ENCODE assay signal across 23 cellular contexts in genomic region chr19:54422136-54422535, GRCh38. TPM values are rescaled to one million over a fixed set of nuclear protein-coding genes. Genes with fewer than 3 reads are reported as not detected.
DNase-seq lines count a peak whose midpoint lies in the region; ATAC-seq, FAIRE-seq and TF ChIP-seq lines count a peak whose summit lies in the region.
"Had no signal": no experiment of that assay in that cellular context is flagged by ENCODE, and none has a peak within 500 bp of the region (broad histone marks: within the 10 kb centered on the region; RNA-seq: fewer than 3 reads in every experiment).

No MANE protein-coding gene starts in this region.

- H3K36me3 ChIP-seq in HepG2 (replicated peaks in 1 of 2; ENCODE audit: control insufficient read depth in 1 of 2, insufficient read depth in 2 of 2, low read length in 2 of 2) = no peaks in the 10 kb centered on the region
- no peaks in the 10 kb centered on the region for H3K36me3 ChIP-seq in right lobe of liver
- no peaks in the 10 kb centered on the region for H3K36me3 ChIP-seq in gastrocnemius medialis
- H3K36me3 ChIP-seq: BE2C, brain microvascular endothelial cell, SJSA1 had no signal

- intact Hi-C loops in HepG2 (cut with micrococcal nuclease; ENCODE audit: unreplicated experiment) (no loop called here), right lobe of liver (cut with DNase I) (no loop called here), gastrocnemius medialis (cut with DNase I; ENCODE audit: low total_unique reads) (no loop called here)

- 94% methylated on average over 12 of the region's 20 CpGs for WGBS in HepG2 (ENCODE audit: low lambda C conversion rate)
- WGBS in right lobe of liver (ENCODE audit: insufficient coverage, low coverage, low lambda C conversion rate, missing lambda C conversion rate) = 34% methylated on average over 9 of the region's 20 CpGs

- TF ChIP-seq RAD21 in HepG2 (CRISPR knock-in tag; IDR thresholded peaks at IDR 0.05) = no peak

- H3K27ac ChIP-seq in HepG2 (ENCODE audit: extremely low read length, insufficient read depth, low read length) (no peak overlapping the region), right lobe of liver (no peak overlapping the region), cingulate gyrus (ENCODE audit: low read depth, low read length) (peak overlapping the region; percentile 100), layer of hippocampus (ENCODE audit: low read depth, low read length) (peak overlapping the region; percentile 99), gastrocnemius medialis (no peak overlapping the region)
- H3K27ac ChIP-seq: A549, brain microvascular endothelial cell, SJSA1, skin epidermis had no signal

- no peaks in the 10 kb centered on the region for H3K79me2 ChIP-seq in HepG2 (ENCODE audit: insufficient read depth, low read length)

- no peak overlapping the region for H3K4me2 ChIP-seq in HepG2 (ENCODE audit: low read depth, low read length)
- H3K4me2 ChIP-seq: A549 had no signal

- H3K27me3 ChIP-seq in HepG2 (ENCODE audit: control insufficient read depth in 1 of 2, insufficient read depth in 2 of 2, low read length in 2 of 2) = no peaks in the 10 kb centered on the region
- H3K27me3 ChIP-seq in right lobe of liver = no peaks in the 10 kb centered on the region
- H3K27me3 ChIP-seq in layer of hippocampus (ENCODE audit: control insufficient read depth, insufficient read depth, low read length) = peaks cover 3% of the 10 kb centered on the region
- H3K27me3 ChIP-seq in gastrocnemius medialis = peaks cover 50 to 68% (median 53%) of the 10 kb centered on the region in 3 donors

- H3K4me3 ChIP-seq in HepG2 (replicated peaks in 1 of 3; ENCODE audit: insufficient read depth in 1 of 3, low read depth in 2 of 3, low read length in 3 of 3) = no peak overlapping the region
- H3K4me3 ChIP-seq in right lobe of liver = no peak overlapping the region
- no peak overlapping the region for H3K4me3 ChIP-seq in gastrocnemius medialis
- H3K4me3 ChIP-seq: A549, SJSA1, skin epidermis had no signal

- POLR2A ChIA-PET in HepG2 (lab: Yijun Ruan, JAX) = interaction anchor here (1.3 to 4.2 kb wide), 3 partner anchors 8 to 40 kb away, joined by 3 to 41 read pairs (median 32); partner anchors contain the start of gene LENG9

- no peak overlapping the region for H2AFZ ChIP-seq in HepG2 (ENCODE audit: low read length)

- no peak for ATAC-seq in HepG2
- ATAC-seq in right lobe of liver = no peak
- no peak for ATAC-seq in GM21526 (IDR thresholded peaks at IDR 0.05; ENCODE audit: low FRiP score, unreplicated experiment)
- ATAC-seq in GM21528 (IDR thresholded peaks at IDR 0.05; ENCODE audit: low FRiP score, unreplicated experiment) = no peak
- ATAC-seq in gastrocnemius medialis = no peak
- ATAC-seq: A549, left cardiac atrium had no signal

- no peak overlapping the region for H3K9ac ChIP-seq in HepG2 (ENCODE audit: insufficient read depth, low read depth, low read length)

- DNase-seq in HepG2 (ENCODE audit: low spot score) = no peak
- no peak for DNase-seq in right lobe of liver
- DNase-seq in putamen (ENCODE audit: low spot score) = no peak
- no peak for DNase-seq in gastrocnemius medialis
- DNase-seq: activated CD4-positive, alpha-beta T cell treated with anti-CD3 and anti-CD28 coated beads for 4 hours; activated T-cell treated with anti-CD3 and anti-CD28 coated beads, Interleukin-2, amount 50 U/mL, for 24 hours; BE2C; brain microvascular endothelial cell; DMS79; left cardiac atrium; NCI-H1092 treated with DMSO at 0.1 percent for 48 hours; NCI-H2029 treated with DMSO at 0.1 percent for 48 hours; NCI-H510A treated with DMSO at 0.1 percent for 48 hours had no signal

- TF ChIP-seq EP300 in HepG2 (IDR thresholded peaks at IDR 0.05; ENCODE audit: low read depth in 2 of 2, low read length in 2 of 2) (no peak), HepG2 (CRISPR knock-in tag; IDR thresholded peaks at IDR 0.05; ENCODE audit: borderline replicate concordance) (no peak)

- TF ChIP-seq CTCF in HepG2 (CRISPR knock-in tag; IDR thresholded peaks at IDR 0.05) = 0 out of 2 replicates have a peak, but pooled peaks have one; percentile 8
- no peak for TF ChIP-seq CTCF in right lobe of liver (IDR thresholded peaks at IDR 0.05)
- no peak for TF ChIP-seq CTCF in gastrocnemius medialis (IDR thresholded peaks at IDR 0.05 in 4 of 5, conservative IDR thresholded peaks at IDR 0.05 in 1 of 5)

- FAIRE-seq in HepG2 (lab: Jason Lieb, UNC) = no peak
- FAIRE-seq: A549, colon had no signal

- BruUV-seq in HepG2 (replicated peaks; lab: Mats Ljungman, UMichigan) = no TSS peak

- no peak for TF ChIP-seq POLR2A in HepG2 (IDR thresholded peaks at IDR 0.05; ENCODE audit: insufficient read depth in 1 of 2, low read depth in 2 of 2, low read length in 2 of 2)
- TF ChIP-seq POLR2A in right lobe of liver (IDR thresholded peaks at IDR 0.05) = no peak
- TF ChIP-seq POLR2A in gastrocnemius medialis (IDR thresholded peaks at IDR 0.05) = no peak

- CTCF ChIA-PET in HepG2 (lab: Yijun Ruan, JAX; ENCODE audit: low intra/inter-chr PET ratio, low total read pairs) = no interaction called here

- no peaks in the 10 kb centered on the region for H4K20me1 ChIP-seq in HepG2 (ENCODE audit: insufficient read depth, low read length)

- H3K9me3 ChIP-seq in HepG2 (ENCODE audit: low read length) (no peaks in the 10 kb centered on the region), right lobe of liver (no peaks in the 10 kb centered on the region), gastrocnemius medialis (no peaks in the 10 kb centered on the region)
- H3K9me3 ChIP-seq: A549, BE2C, SJSA1 had no signal

- peaks cover 50% of the 10 kb centered on the region for H3K4me1 ChIP-seq in HepG2 (ENCODE audit: insufficient read depth, low read length)
- no peaks in the 10 kb centered on the region for H3K4me1 ChIP-seq in right lobe of liver
- no peaks in the 10 kb centered on the region for H3K4me1 ChIP-seq in gastrocnemius medialis
- H3K4me1 ChIP-seq: BE2C, SJSA1 had no signal

- in situ Hi-C loops in HepG2 (cut with HindIII; ENCODE audit: extremely low pct_ligation_motif_present, low pct_unique_long_range_greater_than_20kb) (no loop called here), gastrocnemius medialis (cut with MboI; ENCODE audit: low sequenced_read_pairs in 4 of 4) (no loop called here)

RNA-seq across cellular contexts. Expression of gene TTYH1, which starts 6.9 kb away (rescaled TPM):
- 10.6 and 19.9 TPM in 2 replicates for total RNA-seq in HepG2 (2016; rRNA removed; fragmentation: Illumina TruSeq; extraction: Trizol)
- 24.8 and 26.4 TPM in 2 replicates for total RNA-seq in HepG2 (2016; cell fraction: cytosol; rRNA removed; fragmentation: Illumina TruSeq; extraction: Trizol; ENCODE audit: low read depth)
- total RNA-seq in HepG2 (2016; cell fraction: insoluble cytoplasmic fraction; rRNA removed; fragmentation: Illumina TruSeq; extraction: Trizol) = 9.4 and 21.3 TPM in 2 replicates
- total RNA-seq in HepG2 (2016; cell fraction: membrane; rRNA removed; fragmentation: Illumina TruSeq; extraction: Trizol) = 27.7 and 30.4 TPM in 2 replicates
- 16.5 and 20.3 TPM in 2 replicates for total RNA-seq in HepG2 (2016; cell fraction: nucleus; rRNA removed; fragmentation: Illumina TruSeq; extraction: Trizol)
- polyA plus RNA-seq in HepG2 (2011; rRNA removed) = 6.9 and 8.9 TPM in 2 replicates
- 7.0 and 10.7 TPM in 2 replicates for polyA plus RNA-seq in HepG2 (2011; cell fraction: cytosol; rRNA removed)
- polyA plus RNA-seq in HepG2 (2011; cell fraction: nucleus; rRNA removed) = 13.2 and 17.7 TPM in 2 replicates
- polyA plus RNA-seq in HepG2 (2012) = 4.1 and 6.2 TPM in 2 replicates
- polyA plus RNA-seq in HepG2 (2016; cell fraction: cytosol; fragmentation: Illumina TruSeq; extraction: Trizol; ENCODE audit: low read depth) = 27.2 and 29.7 TPM in 2 replicates
- polyA plus RNA-seq in HepG2 (2016; cell fraction: insoluble cytoplasmic fraction; fragmentation: Illumina TruSeq; extraction: Trizol; ENCODE audit: low read depth) = 11.5 and 12.2 TPM in 2 replicates
- polyA plus RNA-seq in HepG2 (2016; cell fraction: membrane; fragmentation: Illumina TruSeq; extraction: Trizol; ENCODE audit: low read depth) = 29.0 and 29.3 TPM in 2 replicates
- 34.6 and 38.5 TPM in 2 replicates for polyA plus RNA-seq in HepG2 (2016; cell fraction: nucleus; fragmentation: Illumina TruSeq; extraction: Trizol; ENCODE audit: insufficient read depth, low read depth)
- 15.4 TPM in 1 of 2 replicates, not detected in the other for polyA minus RNA-seq in HepG2 (2011; rRNA and poly(A)+ RNA removed; ENCODE audit: low replicate concordance)
- 6.2 and 9.2 TPM in 2 replicates for polyA minus RNA-seq in HepG2 (2011; cell fraction: cytosol; rRNA and poly(A)+ RNA removed)
- polyA minus RNA-seq in HepG2 (2011; cell fraction: nucleus; rRNA and poly(A)+ RNA removed) = 2.6 and 3.9 TPM in 2 replicates
- total RNA-seq in right lobe of liver = under 1 TPM in 5 of 6 experiments, not detected in 1; 0.30 to 0.93 (median 0.35) TPM
- total RNA-seq in gastrocnemius medialis = under 1 TPM in 1 of 4 donors, not detected in 3; 0.41 TPM
- total RNA-seq: pulmonary artery endothelial cell, SJSA1 had no signal

RNA-seq across cellular contexts. Expression of gene LENG8, which starts 26.9 kb away (rescaled TPM):
- total RNA-seq in HepG2 (2016; rRNA removed; fragmentation: Illumina TruSeq; extraction: Trizol) (5.8 and 14.3 TPM in 2 replicates), right lobe of liver (10 to 100 TPM; 29.8 to 66.3 (median 41.1) TPM), gastrocnemius medialis (10 to 100 TPM in 3 of 4 donors, 1 to 10 TPM in 1; 9.9 to 49.5 (median 15.5) TPM)
- 1.1 and 2.1 TPM in 2 replicates for total RNA-seq in HepG2 (2016; cell fraction: cytosol; rRNA removed; fragmentation: Illumina TruSeq; extraction: Trizol; ENCODE audit: low read depth)
- 4.7 and 13.0 TPM in 2 replicates for total RNA-seq in HepG2 (2016; cell fraction: insoluble cytoplasmic fraction; rRNA removed; fragmentation: Illumina TruSeq; extraction: Trizol)
- total RNA-seq in HepG2 (2016; cell fraction: membrane; rRNA removed; fragmentation: Illumina TruSeq; extraction: Trizol) = 4.0 TPM in 2 replicates
- total RNA-seq in HepG2 (2016; cell fraction: nucleus; rRNA removed; fragmentation: Illumina TruSeq; extraction: Trizol) = 28.1 and 29.6 TPM in 2 replicates
- 38.3 and 41.9 TPM in 2 replicates for polyA plus RNA-seq in HepG2 (2011; rRNA removed)
- polyA plus RNA-seq in HepG2 (2011; cell fraction: cytosol; rRNA removed) = 3.2 and 6.8 TPM in 2 replicates
- 519 and 637 TPM in 2 replicates for polyA plus RNA-seq in HepG2 (2011; cell fraction: nucleus; rRNA removed)
- polyA plus RNA-seq in HepG2 (2012) = 46.6 and 63.0 TPM in 2 replicates
- 0.46 and 0.71 TPM in 2 replicates for polyA plus RNA-seq in HepG2 (2016; cell fraction: cytosol; fragmentation: Illumina TruSeq; extraction: Trizol; ENCODE audit: low read depth)
- polyA plus RNA-seq in HepG2 (2016; cell fraction: insoluble cytoplasmic fraction; fragmentation: Illumina TruSeq; extraction: Trizol; ENCODE audit: low read depth) = 5.1 and 9.7 TPM in 2 replicates
- 1.5 and 2.8 TPM in 2 replicates for polyA plus RNA-seq in HepG2 (2016; cell fraction: membrane; fragmentation: Illumina TruSeq; extraction: Trizol; ENCODE audit: low read depth)
- 151 and 199 TPM in 2 replicates for polyA plus RNA-seq in HepG2 (2016; cell fraction: nucleus; fragmentation: Illumina TruSeq; extraction: Trizol; ENCODE audit: insufficient read depth, low read depth)
- 27.1 and 40.7 TPM in 2 replicates for polyA minus RNA-seq in HepG2 (2011; rRNA and poly(A)+ RNA removed; ENCODE audit: low replicate concordance)
- polyA minus RNA-seq in HepG2 (2011; cell fraction: cytosol; rRNA and poly(A)+ RNA removed) = 10.7 and 13.3 TPM in 2 replicates
- 60.4 and 69.7 TPM in 2 replicates for polyA minus RNA-seq in HepG2 (2011; cell fraction: nucleus; rRNA and poly(A)+ RNA removed)

RNA-seq across cellular contexts. Expression of gene LENG9, which starts 41.4 kb away (rescaled TPM):
- total RNA-seq in HepG2 (2016; rRNA removed; fragmentation: Illumina TruSeq; extraction: Trizol) (1.5 and 2.9 TPM in 2 replicates), right lobe of liver (1 to 10 TPM; 1.5 to 5.7 (median 3.3) TPM), gastrocnemius medialis (1 to 10 TPM; 1.5 to 4.9 (median 3.4) TPM)
- total RNA-seq in HepG2 (2016; cell fraction: cytosol; rRNA removed; fragmentation: Illumina TruSeq; extraction: Trizol; ENCODE audit: low read depth) = 0.88 and 1.1 TPM in 2 replicates
- 1.8 and 2.6 TPM in 2 replicates for total RNA-seq in HepG2 (2016; cell fraction: insoluble cytoplasmic fraction; rRNA removed; fragmentation: Illumina TruSeq; extraction: Trizol)
- total RNA-seq in HepG2 (2016; cell fraction: membrane; rRNA removed; fragmentation: Illumina TruSeq; extraction: Trizol) = 1.8 and 2.1 TPM in 2 replicates
- 1.9 and 2.7 TPM in 2 replicates for total RNA-seq in HepG2 (2016; cell fraction: nucleus; rRNA removed; fragmentation: Illumina TruSeq; extraction: Trizol)
- polyA plus RNA-seq in HepG2 (2011; rRNA removed) = 0.75 and 1.2 TPM in 2 replicates
- polyA plus RNA-seq in HepG2 (2011; cell fraction: cytosol; rRNA removed) = 0.86 and 1.8 TPM in 2 replicates
- 1.7 TPM in 2 replicates for polyA plus RNA-seq in HepG2 (2011; cell fraction: nucleus; rRNA removed)
- 1.5 and 1.8 TPM in 2 replicates for polyA plus RNA-seq in HepG2 (2012)
- 0.32 and 0.38 TPM in 2 replicates for polyA plus RNA-seq in HepG2 (2016; cell fraction: cytosol; fragmentation: Illumina TruSeq; extraction: Trizol; ENCODE audit: low read depth)
- 1.4 and 1.5 TPM in 2 replicates for polyA plus RNA-seq in HepG2 (2016; cell fraction: insoluble cytoplasmic fraction; fragmentation: Illumina TruSeq; extraction: Trizol; ENCODE audit: low read depth)
- polyA plus RNA-seq in HepG2 (2016; cell fraction: membrane; fragmentation: Illumina TruSeq; extraction: Trizol; ENCODE audit: low read depth) = 0.65 and 1.0 TPM in 2 replicates
- 0.95 and 1.2 TPM in 2 replicates for polyA plus RNA-seq in HepG2 (2016; cell fraction: nucleus; fragmentation: Illumina TruSeq; extraction: Trizol; ENCODE audit: insufficient read depth, low read depth)
- polyA minus RNA-seq in HepG2 (2011; rRNA and poly(A)+ RNA removed; ENCODE audit: low replicate concordance) = 5.7 and 6.2 TPM in 2 replicates
- 3.4 and 3.7 TPM in 2 replicates for polyA minus RNA-seq in HepG2 (2011; cell fraction: cytosol; rRNA and poly(A)+ RNA removed)
- 2.7 and 3.9 TPM in 2 replicates for polyA minus RNA-seq in HepG2 (2011; cell fraction: nucleus; rRNA and poly(A)+ RNA removed)

RNA-seq across cellular contexts. Expression of gene CDC42EP5, which starts 51.0 kb away (rescaled TPM):
- total RNA-seq in HepG2 (2016; rRNA removed; fragmentation: Illumina TruSeq; extraction: Trizol) = 0.83 and 1.6 TPM in 2 replicates
- 1.4 and 3.2 TPM in 2 replicates for total RNA-seq in HepG2 (2016; cell fraction: cytosol; rRNA removed; fragmentation: Illumina TruSeq; extraction: Trizol; ENCODE audit: low read depth)
- total RNA-seq in HepG2 (2016; cell fraction: insoluble cytoplasmic fraction; rRNA removed; fragmentation: Illumina TruSeq; extraction: Trizol) = 1.00 and 1.6 TPM in 2 replicates
- total RNA-seq in HepG2 (2016; cell fraction: membrane; rRNA removed; fragmentation: Illumina TruSeq; extraction: Trizol) = 1.4 and 1.9 TPM in 2 replicates
- total RNA-seq in HepG2 (2016; cell fraction: nucleus; rRNA removed; fragmentation: Illumina TruSeq; extraction: Trizol) = not detected in 2 replicates
- 0.34 and 0.41 TPM in 2 replicates for polyA plus RNA-seq in HepG2 (2011; rRNA removed)
- polyA plus RNA-seq in HepG2 (2011; cell fraction: cytosol; rRNA removed) = 0.37 and 0.90 TPM in 2 replicates
- polyA plus RNA-seq in HepG2 (2011; cell fraction: nucleus; rRNA removed) = 0.35 and 0.56 TPM in 2 replicates
- polyA plus RNA-seq in HepG2 (2012) = 0.92 and 0.97 TPM in 2 replicates
- 2.2 and 4.1 TPM in 2 replicates for polyA plus RNA-seq in HepG2 (2016; cell fraction: cytosol; fragmentation: Illumina TruSeq; extraction: Trizol; ENCODE audit: low read depth)
- polyA plus RNA-seq in HepG2 (2016; cell fraction: insoluble cytoplasmic fraction; fragmentation: Illumina TruSeq; extraction: Trizol; ENCODE audit: low read depth) = 2.3 and 3.1 TPM in 2 replicates
- 4.7 and 5.9 TPM in 2 replicates for polyA plus RNA-seq in HepG2 (2016; cell fraction: membrane; fragmentation: Illumina TruSeq; extraction: Trizol; ENCODE audit: low read depth)
- 1.2 and 2.4 TPM in 2 replicates for polyA plus RNA-seq in HepG2 (2016; cell fraction: nucleus; fragmentation: Illumina TruSeq; extraction: Trizol; ENCODE audit: insufficient read depth, low read depth)
- polyA minus RNA-seq in HepG2 (2011; rRNA and poly(A)+ RNA removed; ENCODE audit: low replicate concordance) = 0.54 TPM in 1 of 2 replicates, not detected in the other
- 0.79 TPM in 1 of 2 replicates, not detected in the other for polyA minus RNA-seq in HepG2 (2011; cell fraction: cytosol; rRNA and poly(A)+ RNA removed)
- polyA minus RNA-seq in HepG2 (2011; cell fraction: nucleus; rRNA and poly(A)+ RNA removed) = not detected in 2 replicates
- total RNA-seq in right lobe of liver = 1 to 10 TPM; 1.3 to 3.7 (median 2.0) TPM
- total RNA-seq in gastrocnemius medialis = 1 to 10 TPM in 2 of 4 donors, under 1 TPM in 1, not detected in 1; 0.83 to 4.6 (median 4.2) TPM
- total RNA-seq: T-helper 1 cell treated with Interleukin-12 subunit alpha and Interleukin-12 subunit beta and Interleukin-4 antibody, amounts not matched to agents 30 ng/mL and 1 ng/mL, for 36 hours had no signal
- polyA plus RNA-seq: A549 had no signal

RNA-seq across cellular contexts. Expression of gene LAIR1, which starts 57.4 kb away (rescaled TPM):
- total RNA-seq in HepG2 (2016; rRNA removed; fragmentation: Illumina TruSeq; extraction: Trizol) (0.70 and 1.2 TPM in 2 replicates), right lobe of liver (10 to 100 TPM in 2 of 6 experiments, 1 to 10 TPM in 4; 2.9 to 15.3 (median 4.9) TPM), gastrocnemius medialis (1 to 10 TPM in 3 of 4 donors, under 1 TPM in 1; 0.12 to 3.5 (median 2.9) TPM)
- 0.26 and 0.51 TPM in 2 replicates for total RNA-seq in HepG2 (2016; cell fraction: cytosol; rRNA removed; fragmentation: Illumina TruSeq; extraction: Trizol; ENCODE audit: low read depth)
- total RNA-seq in HepG2 (2016; cell fraction: insoluble cytoplasmic fraction; rRNA removed; fragmentation: Illumina TruSeq; extraction: Trizol) = 0.95 and 1.0 TPM in 2 replicates
- 0.79 and 1.1 TPM in 2 replicates for total RNA-seq in HepG2 (2016; cell fraction: membrane; rRNA removed; fragmentation: Illumina TruSeq; extraction: Trizol)
- 1.8 and 3.2 TPM in 2 replicates for total RNA-seq in HepG2 (2016; cell fraction: nucleus; rRNA removed; fragmentation: Illumina TruSeq; extraction: Trizol)
- polyA plus RNA-seq in HepG2 (2011; rRNA removed) = 0.75 and 1.1 TPM in 2 replicates
- polyA plus RNA-seq in HepG2 (2011; cell fraction: cytosol; rRNA removed) = 0.64 and 0.74 TPM in 2 replicates
- polyA plus RNA-seq in HepG2 (2011; cell fraction: nucleus; rRNA removed) = 1.1 and 1.5 TPM in 2 replicates
- polyA plus RNA-seq in HepG2 (2012) = 0.17 TPM in 1 of 2 replicates, not detected in the other
- 0.64 and 0.71 TPM in 2 replicates for polyA plus RNA-seq in HepG2 (2016; cell fraction: cytosol; fragmentation: Illumina TruSeq; extraction: Trizol; ENCODE audit: low read depth)
- 1.0 and 1.2 TPM in 2 replicates for polyA plus RNA-seq in HepG2 (2016; cell fraction: insoluble cytoplasmic fraction; fragmentation: Illumina TruSeq; extraction: Trizol; ENCODE audit: low read depth)
- polyA plus RNA-seq in HepG2 (2016; cell fraction: membrane; fragmentation: Illumina TruSeq; extraction: Trizol; ENCODE audit: low read depth) = 1.2 and 1.6 TPM in 2 replicates
- polyA plus RNA-seq in HepG2 (2016; cell fraction: nucleus; fragmentation: Illumina TruSeq; extraction: Trizol; ENCODE audit: insufficient read depth, low read depth) = 2.8 and 3.2 TPM in 2 replicates
- 0.66 TPM in 1 of 2 replicates, not detected in the other for polyA minus RNA-seq in HepG2 (2011; rRNA and poly(A)+ RNA removed; ENCODE audit: low replicate concordance)
- polyA minus RNA-seq in HepG2 (2011; cell fraction: cytosol; rRNA and poly(A)+ RNA removed) = 0.79 TPM in 1 of 2 replicates, not detected in the other
- polyA minus RNA-seq in HepG2 (2011; cell fraction: nucleus; rRNA and poly(A)+ RNA removed) = 0.90 and 2.0 TPM in 2 replicates
- total RNA-seq: pulmonary artery endothelial cell, SJSA1 had no signal
- polyA plus RNA-seq: A549 had no signal

Comparison
In these comparisons a context has a peak if more than half of its experiments do, and no peak if none do; other contexts are left out.
1. RNA of gene TTYH1, which starts 6.9 kb away (total RNA-seq): 9.4 to 30.4 TPM in HepG2; 0.30 to 0.93 TPM in right lobe of liver and 0.41 TPM in gastrocnemius medialis; every median in the first group is over 4 times any median in the second.
2. H3K27ac ChIP-seq: peak in cingulate gyrus (single experiment) and layer of hippocampus (single experiment); none in HepG2 (single experiment), right lobe of liver (0 of 3) and gastrocnemius medialis (0 of 4).